In the genomic region with DNA sequence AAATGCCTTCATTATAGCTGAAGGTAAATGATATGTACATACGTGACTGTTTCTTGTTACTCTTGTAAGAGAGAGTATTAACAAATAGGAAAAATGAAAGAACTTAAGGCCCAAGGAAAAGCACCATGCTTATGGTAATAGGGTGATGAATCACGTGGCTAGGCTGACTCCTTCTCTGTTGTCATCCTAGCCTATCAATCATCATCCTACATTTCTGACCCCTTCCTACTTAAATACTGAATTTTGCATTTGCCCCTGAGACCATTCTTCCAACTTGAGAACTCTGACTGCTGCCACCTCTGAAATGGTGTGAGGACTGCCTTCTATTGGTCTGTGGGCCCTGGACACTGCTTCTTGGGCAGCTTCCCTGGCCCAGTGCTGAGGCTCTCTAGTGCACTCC, we compare ENCODE assay signal across 19 cellular contexts. TPM values are rescaled to one million over a fixed set of nuclear protein-coding genes. Genes with fewer than 3 reads are reported as not detected.
"Had no signal": no experiment of that assay in that cellular context is flagged by ENCODE, and none has a peak within 500 bp of the region (broad histone marks: within the 10 kb centered on the region; RNA-seq: fewer than 3 reads in every experiment).

No MANE protein-coding gene starts in this region.

- H3K4me1 ChIP-seq: esophagus muscularis mucosa had no signal

- H3K36me3 ChIP-seq: esophagus muscularis mucosa, neutrophil, spleen, upper lobe of left lung had no signal

- ATAC-seq: mucosa of descending colon; naive thymus-derived CD8-positive, alpha-beta T cell; sciatic nerve; stimulated activated memory B cell treated with anti-CD40 and anti-IgM and Interleukin-4, amounts not matched to agents 10 μg/mL and 1 μg/mL and 100 μg/mL, for 72 hours had no signal

- H3K27me3 ChIP-seq: dorsolateral prefrontal cortex, esophagus muscularis mucosa, hepatocyte, neutrophil, spleen, upper lobe of left lung had no signal

- H3K4me2 ChIP-seq: hepatocyte had no signal

- H3K79me2 ChIP-seq: hepatocyte had no signal

- FAIRE-seq: kidney had no signal

- H3K9me3 ChIP-seq: esophagus muscularis mucosa, mucosa of descending colon, neutrophil, spleen, upper lobe of left lung had no signal

- DNase-seq: cortex of kidney; dorsolateral prefrontal cortex; effector CD8-positive, alpha-beta T cell; kidney; mammary epithelial cell; mucosa of descending colon; naive thymus-derived CD8-positive, alpha-beta T cell; posterior cingulate gyrus; spleen; stimulated activated CD4-positive, alpha-beta T cell treated with anti-CD3 and anti-CD28 coated beads, Interleukin-15, amount 100 ng/mL, for 24 hours; stimulated activated CD4-positive, alpha-beta T cell treated with anti-CD3 and anti-CD28 coated beads, Interleukin-1b, Interleukin-23, amount 100 ng/mL, for 48 hours; stimulated activated CD4-positive, alpha-beta T cell treated with anti-CD3 and anti-CD28 coated beads, Interleukin-4, amount 100 ng/mL, for 24 hours; upper lobe of left lung had no signal

- H2AFZ ChIP-seq: hepatocyte had no signal

- H3K27ac ChIP-seq: dorsolateral prefrontal cortex, epithelial cell of prostate, esophagus muscularis mucosa, hepatocyte, neutrophil, spleen, upper lobe of left lung had no signal

- H3K4me3 ChIP-seq: dorsolateral prefrontal cortex, esophagus muscularis mucosa, hepatocyte, mucosa of descending colon, spleen, upper lobe of left lung had no signal

RNA-seq across cellular contexts. Expression of a gene that starts 28.9 kb away (rescaled TPM):
- total RNA-seq: naive thymus-derived CD8-positive, alpha-beta T cell had no signal
- polyA plus RNA-seq: naive thymus-derived CD8-positive, alpha-beta T cell had no signal
